Comparison of ENCODE assay signal across 1 cellular context in the genomic region with DNA sequence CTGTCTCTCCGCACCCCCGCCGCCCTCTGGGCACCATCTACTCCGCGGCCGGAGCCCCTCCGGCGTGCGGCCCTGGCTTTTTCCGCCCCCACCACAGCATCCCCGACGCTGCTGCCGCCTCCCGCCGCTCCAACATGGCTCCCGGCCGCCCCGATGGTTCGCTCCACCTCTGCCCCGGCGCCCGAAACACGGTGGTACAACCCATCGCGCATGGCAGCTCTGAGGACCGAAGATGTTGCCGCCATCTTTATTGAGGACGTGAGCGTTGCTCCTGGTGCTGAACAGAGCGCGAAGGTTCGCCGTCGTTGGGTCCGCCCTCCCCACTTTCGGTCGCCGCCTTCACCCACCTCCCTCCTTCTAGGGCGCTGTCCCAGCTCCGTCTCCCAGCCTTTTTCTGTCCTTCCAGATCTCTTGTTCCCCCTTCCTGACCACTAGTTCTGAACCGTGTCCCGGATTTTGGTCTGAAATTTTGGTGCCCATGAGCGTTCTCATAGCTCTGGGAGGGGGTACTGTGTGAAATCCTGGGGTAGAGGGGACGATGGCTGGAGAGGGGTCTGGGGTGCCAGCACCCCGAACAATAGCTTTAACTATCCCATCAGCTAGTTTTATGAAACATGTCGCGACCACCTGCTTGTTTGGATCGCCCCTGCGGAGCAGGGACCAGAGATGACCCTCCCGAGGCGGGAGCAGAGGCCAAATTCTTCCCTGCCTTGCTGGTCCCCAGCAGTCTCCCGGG.
TF ChIP-seq lines count a peak whose summit lies in the region.

A gene with protein sequence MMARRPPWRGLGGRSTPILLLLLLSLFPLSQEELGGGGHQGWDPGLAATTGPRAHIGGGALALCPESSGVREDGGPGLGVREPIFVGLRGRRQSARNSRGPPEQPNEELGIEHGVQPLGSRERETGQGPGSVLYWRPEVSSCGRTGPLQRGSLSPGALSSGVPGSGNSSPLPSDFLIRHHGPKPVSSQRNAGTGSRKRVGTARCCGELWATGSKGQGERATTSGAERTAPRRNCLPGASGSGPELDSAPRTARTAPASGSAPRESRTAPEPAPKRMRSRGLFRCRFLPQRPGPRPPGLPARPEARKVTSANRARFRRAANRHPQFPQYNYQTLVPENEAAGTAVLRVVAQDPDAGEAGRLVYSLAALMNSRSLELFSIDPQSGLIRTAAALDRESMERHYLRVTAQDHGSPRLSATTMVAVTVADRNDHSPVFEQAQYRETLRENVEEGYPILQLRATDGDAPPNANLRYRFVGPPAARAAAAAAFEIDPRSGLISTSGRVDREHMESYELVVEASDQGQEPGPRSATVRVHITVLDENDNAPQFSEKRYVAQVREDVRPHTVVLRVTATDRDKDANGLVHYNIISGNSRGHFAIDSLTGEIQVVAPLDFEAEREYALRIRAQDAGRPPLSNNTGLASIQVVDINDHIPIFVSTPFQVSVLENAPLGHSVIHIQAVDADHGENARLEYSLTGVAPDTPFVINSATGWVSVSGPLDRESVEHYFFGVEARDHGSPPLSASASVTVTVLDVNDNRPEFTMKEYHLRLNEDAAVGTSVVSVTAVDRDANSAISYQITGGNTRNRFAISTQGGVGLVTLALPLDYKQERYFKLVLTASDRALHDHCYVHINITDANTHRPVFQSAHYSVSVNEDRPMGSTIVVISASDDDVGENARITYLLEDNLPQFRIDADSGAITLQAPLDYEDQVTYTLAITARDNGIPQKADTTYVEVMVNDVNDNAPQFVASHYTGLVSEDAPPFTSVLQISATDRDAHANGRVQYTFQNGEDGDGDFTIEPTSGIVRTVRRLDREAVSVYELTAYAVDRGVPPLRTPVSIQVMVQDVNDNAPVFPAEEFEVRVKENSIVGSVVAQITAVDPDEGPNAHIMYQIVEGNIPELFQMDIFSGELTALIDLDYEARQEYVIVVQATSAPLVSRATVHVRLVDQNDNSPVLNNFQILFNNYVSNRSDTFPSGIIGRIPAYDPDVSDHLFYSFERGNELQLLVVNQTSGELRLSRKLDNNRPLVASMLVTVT (N-terminal part only) (minus strand): TSS at position 134 of the 736 bp plus-strand sequence. CDS start 252 bp downstream, outside the sequence.

TF ChIP-seq in GM12878, 131 proteins besides CTCF, POLR2A, EP300 and RAD21 (continued from another document):
- TF ChIP-seq, protein P1, sequence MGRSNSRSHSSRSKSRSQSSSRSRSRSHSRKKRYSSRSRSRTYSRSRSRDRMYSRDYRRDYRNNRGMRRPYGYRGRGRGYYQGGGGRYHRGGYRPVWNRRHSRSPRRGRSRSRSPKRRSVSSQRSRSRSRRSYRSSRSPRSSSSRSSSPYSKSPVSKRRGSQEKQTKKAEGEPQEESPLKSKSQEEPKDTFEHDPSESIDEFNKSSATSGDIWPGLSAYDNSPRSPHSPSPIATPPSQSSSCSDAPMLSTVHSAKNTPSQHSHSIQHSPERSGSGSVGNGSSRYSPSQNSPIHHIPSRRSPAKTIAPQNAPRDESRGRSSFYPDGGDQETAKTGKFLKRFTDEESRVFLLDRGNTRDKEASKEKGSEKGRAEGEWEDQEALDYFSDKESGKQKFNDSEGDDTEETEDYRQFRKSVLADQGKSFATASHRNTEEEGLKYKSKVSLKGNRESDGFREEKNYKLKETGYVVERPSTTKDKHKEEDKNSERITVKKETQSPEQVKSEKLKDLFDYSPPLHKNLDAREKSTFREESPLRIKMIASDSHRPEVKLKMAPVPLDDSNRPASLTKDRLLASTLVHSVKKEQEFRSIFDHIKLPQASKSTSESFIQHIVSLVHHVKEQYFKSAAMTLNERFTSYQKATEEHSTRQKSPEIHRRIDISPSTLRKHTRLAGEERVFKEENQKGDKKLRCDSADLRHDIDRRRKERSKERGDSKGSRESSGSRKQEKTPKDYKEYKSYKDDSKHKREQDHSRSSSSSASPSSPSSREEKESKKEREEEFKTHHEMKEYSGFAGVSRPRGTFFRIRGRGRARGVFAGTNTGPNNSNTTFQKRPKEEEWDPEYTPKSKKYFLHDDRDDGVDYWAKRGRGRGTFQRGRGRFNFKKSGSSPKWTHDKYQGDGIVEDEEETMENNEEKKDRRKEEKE (IDR thresholded peaks at IDR 0.05) = peak; percentile 80
- TF ChIP-seq NBN (IDR thresholded peaks at IDR 0.05) (0 out of 2 replicates have a peak, but pooled peaks have one; percentile 24), CEBPB (IDR thresholded peaks at IDR 0.05; ENCODE audit: borderline replicate concordance in 1 of 2, low read depth in 2 of 2, low read length in 2 of 2) (no peak), SIX5 (IDR thresholded peaks at IDR 0.05; ENCODE audit: low read depth, low read length, severe bottlenecking) (peak; percentile 65), HDAC2 (IDR thresholded peaks at IDR 0.05) (no peak), CHD2 (IDR thresholded peaks at IDR 0.05; ENCODE audit: borderline replicate concordance, low read depth, low read length) (no peak), KLF5 (IDR thresholded peaks at IDR 0.05; ENCODE audit: partially characterized antibody) (peak; percentile 80), YY1 (IDR thresholded peaks at IDR 0.05; ENCODE audit: low read depth, low read length) (peak; percentile 97), CHD1 (IDR thresholded peaks at IDR 0.05; ENCODE audit: low read depth, low read length) (peak; percentile 96), ATF7 (IDR thresholded peaks at IDR 0.05; ENCODE audit: low read depth) (peak; percentile 80), NRF1 (conservative IDR thresholded peaks at IDR 0.05; ENCODE audit: low read depth, low read length) (no peak), PML (IDR thresholded peaks at IDR 0.05; ENCODE audit: low read length) (no peak), HCFC1 (IDR thresholded peaks at IDR 0.05; ENCODE audit: low read length) (peak; percentile 41; the same call in 1 of the 2 replicates), BHLHE40 (IDR thresholded peaks at IDR 0.05; ENCODE audit: borderline replicate concordance in 1 of 2, low read depth in 2 of 2, low read length in 1 of 2) (peak; percentile 87 to 90), FOXK2 (IDR thresholded peaks at IDR 0.05) (peak; percentile 91)
- TF ChIP-seq, protein P2, sequence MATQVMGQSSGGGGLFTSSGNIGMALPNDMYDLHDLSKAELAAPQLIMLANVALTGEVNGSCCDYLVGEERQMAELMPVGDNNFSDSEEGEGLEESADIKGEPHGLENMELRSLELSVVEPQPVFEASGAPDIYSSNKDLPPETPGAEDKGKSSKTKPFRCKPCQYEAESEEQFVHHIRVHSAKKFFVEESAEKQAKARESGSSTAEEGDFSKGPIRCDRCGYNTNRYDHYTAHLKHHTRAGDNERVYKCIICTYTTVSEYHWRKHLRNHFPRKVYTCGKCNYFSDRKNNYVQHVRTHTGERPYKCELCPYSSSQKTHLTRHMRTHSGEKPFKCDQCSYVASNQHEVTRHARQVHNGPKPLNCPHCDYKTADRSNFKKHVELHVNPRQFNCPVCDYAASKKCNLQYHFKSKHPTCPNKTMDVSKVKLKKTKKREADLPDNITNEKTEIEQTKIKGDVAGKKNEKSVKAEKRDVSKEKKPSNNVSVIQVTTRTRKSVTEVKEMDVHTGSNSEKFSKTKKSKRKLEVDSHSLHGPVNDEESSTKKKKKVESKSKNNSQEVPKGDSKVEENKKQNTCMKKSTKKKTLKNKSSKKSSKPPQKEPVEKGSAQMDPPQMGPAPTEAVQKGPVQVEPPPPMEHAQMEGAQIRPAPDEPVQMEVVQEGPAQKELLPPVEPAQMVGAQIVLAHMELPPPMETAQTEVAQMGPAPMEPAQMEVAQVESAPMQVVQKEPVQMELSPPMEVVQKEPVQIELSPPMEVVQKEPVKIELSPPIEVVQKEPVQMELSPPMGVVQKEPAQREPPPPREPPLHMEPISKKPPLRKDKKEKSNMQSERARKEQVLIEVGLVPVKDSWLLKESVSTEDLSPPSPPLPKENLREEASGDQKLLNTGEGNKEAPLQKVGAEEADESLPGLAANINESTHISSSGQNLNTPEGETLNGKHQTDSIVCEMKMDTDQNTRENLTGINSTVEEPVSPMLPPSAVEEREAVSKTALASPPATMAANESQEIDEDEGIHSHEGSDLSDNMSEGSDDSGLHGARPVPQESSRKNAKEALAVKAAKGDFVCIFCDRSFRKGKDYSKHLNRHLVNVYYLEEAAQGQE (IDR thresholded peaks at IDR 0.05; ENCODE audit: low read depth, low read length) = peak; percentile 59; the same call in 1 of the 2 replicates
- TF ChIP-seq, protein P3, sequence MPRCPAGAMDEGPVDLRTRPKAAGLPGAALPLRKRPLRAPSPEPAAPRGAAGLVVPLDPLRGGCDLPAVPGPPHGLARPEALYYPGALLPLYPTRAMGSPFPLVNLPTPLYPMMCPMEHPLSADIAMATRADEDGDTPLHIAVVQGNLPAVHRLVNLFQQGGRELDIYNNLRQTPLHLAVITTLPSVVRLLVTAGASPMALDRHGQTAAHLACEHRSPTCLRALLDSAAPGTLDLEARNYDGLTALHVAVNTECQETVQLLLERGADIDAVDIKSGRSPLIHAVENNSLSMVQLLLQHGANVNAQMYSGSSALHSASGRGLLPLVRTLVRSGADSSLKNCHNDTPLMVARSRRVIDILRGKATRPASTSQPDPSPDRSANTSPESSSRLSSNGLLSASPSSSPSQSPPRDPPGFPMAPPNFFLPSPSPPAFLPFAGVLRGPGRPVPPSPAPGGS (IDR thresholded peaks at IDR 0.05; ENCODE audit: borderline replicate concordance, insufficient read depth, low read depth, low read length, poor library complexity, severe bottlenecking) = no peak
